In genomic region chr4:63921561-63921960, GRCh38 we compare ENCODE assay signal across 28 cellular contexts.
"Had no signal": no experiment of that assay in that cellular context is flagged by ENCODE, and none has a peak within 500 bp of the region (broad histone marks: within the 10 kb centered on the region; RNA-seq: fewer than 3 reads in every experiment).

No MANE protein-coding gene starts in this region.

- H3K9me3 Mint-ChIP-seq: activated B cell treated with CpG ODN at 0.5 μM for 24 hours; activated naive CD8-positive, alpha-beta T cell treated with anti-CD3 and anti-CD28 coated beads, Interleukin-2, amount 10 ng/mL, durations not matched to agents 7 days and 5 days; nephron progenitor cell had no signal

- H3K9me3 ChIP-seq: ascending aorta, gastroesophageal sphincter, pancreas, prostate gland, thyroid gland, upper lobe of left lung, vagina had no signal

- DNase-seq: activated B cell treated with CpG ODN at 0.5 μM for 24 hours; activated CD8-positive, alpha-beta memory T cell treated with anti-CD3 and anti-CD28 coated beads, Interleukin-2, amount 10 ng/mL, durations not matched to agents 7 days and 5 days; activated CD8-positive, alpha-beta T cell treated with anti-CD3 and anti-CD28 coated beads, Interleukin-2, amount 10 ng/mL, durations not matched to agents 7 days and 5 days; activated naive CD4-positive, alpha-beta T cell treated with anti-CD3 and anti-CD28 coated beads, Interleukin-2, amount 10 ng/mL, durations not matched to agents 7 days and 5 days; activated naive CD8-positive, alpha-beta T cell treated with anti-CD3 and anti-CD28 coated beads, Interleukin-2, amount 10 ng/mL, durations not matched to agents 7 days and 5 days; activated T-cell treated with anti-CD3 and anti-CD28 coated beads, Interleukin-2, amount 50 U/mL, for 48 hours; left colon; mammary epithelial cell; naive B cell; nephron progenitor cell; nucleus accumbens; retina; small intestine; stimulated activated CD4-positive, alpha-beta T cell treated with anti-CD3 and anti-CD28 coated beads, Interleukin-1b, Interleukin-23, amount 100 ng/mL, for 48 hours; stimulated activated naive B cell treated with anti-CD40 and anti-IgM and Interleukin-4, amounts not matched to agents 10 μg/mL and 1 μg/mL and 100 μg/mL, for 72 hours; stomach; T-helper 17 cell; T1000; thyroid gland had no signal

- H3K4me2 ChIP-seq: hepatocyte had no signal

- H3K4me1 Mint-ChIP-seq: activated B cell treated with CpG ODN at 0.5 μM for 24 hours; activated CD8-positive, alpha-beta memory T cell treated with anti-CD3 and anti-CD28 coated beads, Interleukin-2, amount 10 ng/mL, durations not matched to agents 7 days and 5 days; activated naive CD4-positive, alpha-beta T cell treated with anti-CD3 and anti-CD28 coated beads, Interleukin-2, amount 10 ng/mL, durations not matched to agents 7 days and 5 days; activated naive CD8-positive, alpha-beta T cell treated with anti-CD3 and anti-CD28 coated beads, Interleukin-2, amount 10 ng/mL, durations not matched to agents 7 days and 5 days; brain; naive B cell; nephron progenitor cell; stimulated activated naive B cell treated with anti-CD40 and anti-IgM and Interleukin-4, amounts not matched to agents 10 μg/mL and 1 μg/mL and 100 μg/mL, for 72 hours; T-helper 17 cell had no signal

- H3K36me3 ChIP-seq: ascending aorta, gastroesophageal sphincter, pancreas, prostate gland, stomach, thyroid gland, upper lobe of left lung, vagina had no signal

- H3K36me3 Mint-ChIP-seq: activated CD8-positive, alpha-beta memory T cell treated with anti-CD3 and anti-CD28 coated beads, Interleukin-2, amount 10 ng/mL, durations not matched to agents 7 days and 5 days; activated naive CD4-positive, alpha-beta T cell treated with anti-CD3 and anti-CD28 coated beads, Interleukin-2, amount 10 ng/mL, durations not matched to agents 7 days and 5 days; activated naive CD8-positive, alpha-beta T cell treated with anti-CD3 and anti-CD28 coated beads, Interleukin-2, amount 10 ng/mL, durations not matched to agents 7 days and 5 days; brain; naive B cell; stimulated activated naive B cell treated with anti-CD40 and anti-IgM and Interleukin-4, amounts not matched to agents 10 μg/mL and 1 μg/mL and 100 μg/mL, for 72 hours had no signal

- H3K27ac Mint-ChIP-seq: activated B cell treated with CpG ODN at 0.5 μM for 24 hours; activated CD8-positive, alpha-beta memory T cell treated with anti-CD3 and anti-CD28 coated beads, Interleukin-2, amount 10 ng/mL, durations not matched to agents 7 days and 5 days; activated CD8-positive, alpha-beta T cell treated with anti-CD3 and anti-CD28 coated beads, Interleukin-2, amount 10 ng/mL, durations not matched to agents 7 days and 5 days; activated naive CD4-positive, alpha-beta T cell treated with anti-CD3 and anti-CD28 coated beads, Interleukin-2, amount 10 ng/mL, durations not matched to agents 7 days and 5 days; activated naive CD8-positive, alpha-beta T cell treated with anti-CD3 and anti-CD28 coated beads, Interleukin-2, amount 10 ng/mL, durations not matched to agents 7 days and 5 days; brain; naive B cell; nephron progenitor cell; stimulated activated naive B cell treated with anti-CD40 and anti-IgM and Interleukin-4, amounts not matched to agents 10 μg/mL and 1 μg/mL and 100 μg/mL, for 72 hours; T-helper 17 cell had no signal

- ATAC-seq: activated CD8-positive, alpha-beta memory T cell treated with anti-CD3 and anti-CD28 coated beads, Interleukin-2, amount 10 ng/mL, durations not matched to agents 7 days and 5 days; activated CD8-positive, alpha-beta T cell treated with anti-CD3 and anti-CD28 coated beads, Interleukin-2, amount 10 ng/mL, durations not matched to agents 7 days and 5 days; gastroesophageal sphincter; left colon; pancreas; sciatic nerve; stimulated activated naive B cell treated with anti-CD40 and anti-IgM and Interleukin-4, amounts not matched to agents 10 μg/mL and 1 μg/mL and 100 μg/mL, for 72 hours; T-helper 17 cell had no signal

- H3K4me1 ChIP-seq: ascending aorta, gastroesophageal sphincter, pancreas, prostate gland, stomach, thyroid gland, upper lobe of left lung, vagina had no signal

- H3K4me3 Mint-ChIP-seq: activated B cell treated with CpG ODN at 0.5 μM for 24 hours; activated CD8-positive, alpha-beta memory T cell treated with anti-CD3 and anti-CD28 coated beads, Interleukin-2, amount 10 ng/mL, durations not matched to agents 7 days and 5 days; activated CD8-positive, alpha-beta T cell treated with anti-CD3 and anti-CD28 coated beads, Interleukin-2, amount 10 ng/mL, durations not matched to agents 7 days and 5 days; activated naive CD4-positive, alpha-beta T cell treated with anti-CD3 and anti-CD28 coated beads, Interleukin-2, amount 10 ng/mL, durations not matched to agents 7 days and 5 days; activated naive CD8-positive, alpha-beta T cell treated with anti-CD3 and anti-CD28 coated beads, Interleukin-2, amount 10 ng/mL, durations not matched to agents 7 days and 5 days; brain; naive B cell; nephron progenitor cell; stimulated activated naive B cell treated with anti-CD40 and anti-IgM and Interleukin-4, amounts not matched to agents 10 μg/mL and 1 μg/mL and 100 μg/mL, for 72 hours; T-helper 17 cell had no signal

- H3K79me2 ChIP-seq: hepatocyte had no signal

- H3K27me3 ChIP-seq: ascending aorta, gastroesophageal sphincter, hepatocyte, pancreas, stomach, thyroid gland, upper lobe of left lung, vagina had no signal

- H3K4me3 ChIP-seq: ascending aorta, gastroesophageal sphincter, hepatocyte, pancreas, prostate gland, stomach, thyroid gland, upper lobe of left lung, vagina had no signal

- H3K27ac ChIP-seq: ascending aorta, gastroesophageal sphincter, hepatocyte, pancreas, prostate gland, stomach, thyroid gland, upper lobe of left lung, vagina had no signal

- H3K27me3 Mint-ChIP-seq: activated B cell treated with CpG ODN at 0.5 μM for 24 hours; activated CD8-positive, alpha-beta memory T cell treated with anti-CD3 and anti-CD28 coated beads, Interleukin-2, amount 10 ng/mL, durations not matched to agents 7 days and 5 days; activated naive CD4-positive, alpha-beta T cell treated with anti-CD3 and anti-CD28 coated beads, Interleukin-2, amount 10 ng/mL, durations not matched to agents 7 days and 5 days; activated naive CD8-positive, alpha-beta T cell treated with anti-CD3 and anti-CD28 coated beads, Interleukin-2, amount 10 ng/mL, durations not matched to agents 7 days and 5 days; brain; naive B cell; stimulated activated naive B cell treated with anti-CD40 and anti-IgM and Interleukin-4, amounts not matched to agents 10 μg/mL and 1 μg/mL and 100 μg/mL, for 72 hours; T-helper 17 cell had no signal

- H2AFZ ChIP-seq: hepatocyte had no signal
